ENCODE assay signal across 11 cellular contexts in genomic region chr12:7716391-7716790, GRCh38. TPM values are rescaled to one million over a fixed set of nuclear protein-coding genes. Genes with fewer than 3 reads are reported as not detected.
DNase-seq lines count a peak whose midpoint lies in the region; ATAC-seq, FAIRE-seq and TF ChIP-seq lines count a peak whose summit lies in the region.
"Had no signal": no experiment of that assay in that cellular context is flagged by ENCODE, and none has a peak within 500 bp of the region (broad histone marks: within the 10 kb centered on the region; RNA-seq: fewer than 3 reads in every experiment).

No MANE protein-coding gene starts in this region.

- H3K27ac ChIP-seq in HL-60 (replicated peaks): no peak overlapping the region
- H3K27ac ChIP-seq in RWPE1: no peak overlapping the region

- CTCF ChIA-PET in RWPE1 (lab: Yijun Ruan, JAX): interaction anchor here (0.6 to 1.6 kb wide), 4 partner anchors 84 to 106 kb away, joined by 3 to 7 read pairs (median 4); no protein-coding TSS in a partner anchor

- H3K4me3 Mint-ChIP-seq in activated CD4-positive, alpha-beta T cell treated with anti-CD3 and anti-CD28 coated beads, Interleukin-2, amount 10 ng/mL, durations not matched to agents 24 days and 14 days: no peak overlapping the region

- DNase-seq in DMS53 (lab: John Stamatoyannopoulos, UW) (peak; percentile 53), HL-60 (ENCODE audit: low read depth in 1 of 2, low spot score in 1 of 2) (peak; percentile 49 to 59), RWPE1 (ENCODE audit: low spot score) (peak; percentile 28), left lobe of liver (ENCODE audit: low spot score) (no peak), frontal cortex (ENCODE audit: low spot score in 2 of 2) (no peak)
- DNase-seq in activated CD4-positive, alpha-beta T cell treated with anti-CD3 and anti-CD28 coated beads, Interleukin-2, amount 10 ng/mL, durations not matched to agents 24 days and 14 days: no peak
- no peak for DNase-seq in activated CD4-positive, alpha-beta T cell treated with anti-CD3 and anti-CD28 coated beads for 1 hour
- DNase-seq: activated gamma-delta T cell, SHP77 had no signal

- H3K36me3 Mint-ChIP-seq in activated CD4-positive, alpha-beta T cell treated with anti-CD3 and anti-CD28 coated beads, Interleukin-2, amount 10 ng/mL, durations not matched to agents 24 days and 14 days (ENCODE audit: low read depth): no peaks in the 10 kb centered on the region

- ATAC-seq in left lobe of liver: peak; percentile 89
- no peak for ATAC-seq in GM19455 (IDR thresholded peaks at IDR 0.05; ENCODE audit: unreplicated experiment)

- intact Hi-C loops in activated CD4-positive, alpha-beta T cell treated with anti-CD3 and anti-CD28 coated beads, Interleukin-2, amount 10 ng/mL, durations not matched to agents 24 days and 14 days (cut with micrococcal nuclease): no loop called here

- no peak for TF ChIP-seq CTCF in HL-60 (IDR thresholded peaks at IDR 0.05; ENCODE audit: insufficient read depth, low read length)
- TF ChIP-seq CTCF in RWPE1 (conservative IDR thresholded peaks at IDR 0.05; ENCODE audit: low read depth): no peak

- no peak overlapping the region for H3K27ac Mint-ChIP-seq in activated CD4-positive, alpha-beta T cell treated with anti-CD3 and anti-CD28 coated beads, Interleukin-2, amount 10 ng/mL, durations not matched to agents 24 days and 14 days

- no peak for FAIRE-seq in frontal cortex (lab: Jason Lieb, UNC)
- FAIRE-seq: G401.6 had no signal

- no peaks in the 10 kb centered on the region for H3K27me3 ChIP-seq in HL-60 (ENCODE audit: insufficient read depth, poor library complexity, severe bottlenecking)

- no peaks in the 10 kb centered on the region for H3K4me1 Mint-ChIP-seq in activated CD4-positive, alpha-beta T cell treated with anti-CD3 and anti-CD28 coated beads, Interleukin-2, amount 10 ng/mL, durations not matched to agents 24 days and 14 days

- no peaks in the 10 kb centered on the region for H3K27me3 Mint-ChIP-seq in activated CD4-positive, alpha-beta T cell treated with anti-CD3 and anti-CD28 coated beads, Interleukin-2, amount 10 ng/mL, durations not matched to agents 24 days and 14 days

- POLR2A ChIA-PET in RWPE1 (lab: Yijun Ruan, JAX; ENCODE audit: low non-redundant PET): no interaction called here

- H3K9me3 Mint-ChIP-seq in activated CD4-positive, alpha-beta T cell treated with anti-CD3 and anti-CD28 coated beads, Interleukin-2, amount 10 ng/mL, durations not matched to agents 24 days and 14 days: no peaks in the 10 kb centered on the region

- H3K4me3 ChIP-seq in HL-60 (replicated peaks; ENCODE audit: insufficient read depth, low read length): no peak overlapping the region

RNA-seq across cellular contexts. Expression of gene DPPA3, which starts 5.2 kb away (rescaled TPM):
- total RNA-seq in left lobe of liver (not detected), frontal cortex (not detected)
- total RNA-seq in activated CD4-positive, alpha-beta T cell treated with anti-CD3 and anti-CD28 coated beads, Interleukin-2, amount 10 ng/mL, durations not matched to agents 24 days and 14 days: not detected in 2 replicates

RNA-seq across cellular contexts. Expression of gene GDF3, which starts 20.8 kb away (rescaled TPM):
- total RNA-seq in left lobe of liver (not detected), frontal cortex (not detected)
- not detected in 2 replicates for total RNA-seq in activated CD4-positive, alpha-beta T cell treated with anti-CD3 and anti-CD28 coated beads, Interleukin-2, amount 10 ng/mL, durations not matched to agents 24 days and 14 days

RNA-seq across cellular contexts. Expression of gene CLEC4C, which starts 30.8 kb away (rescaled TPM):
- not detected for total RNA-seq in left lobe of liver
- not detected in 2 replicates for total RNA-seq in activated CD4-positive, alpha-beta T cell treated with anti-CD3 and anti-CD28 coated beads, Interleukin-2, amount 10 ng/mL, durations not matched to agents 24 days and 14 days
- total RNA-seq in frontal cortex: not detected

RNA-seq across cellular contexts. Expression of gene NANOGNB, which starts 48.6 kb away (rescaled TPM):
- total RNA-seq in left lobe of liver (not detected), frontal cortex (not detected)
- total RNA-seq in activated CD4-positive, alpha-beta T cell treated with anti-CD3 and anti-CD28 coated beads, Interleukin-2, amount 10 ng/mL, durations not matched to agents 24 days and 14 days: not detected in 2 replicates

RNA-seq across cellular contexts. Expression of gene APOBEC1, which starts 50.7 kb away (rescaled TPM):
- not detected for total RNA-seq in left lobe of liver
- total RNA-seq in activated CD4-positive, alpha-beta T cell treated with anti-CD3 and anti-CD28 coated beads, Interleukin-2, amount 10 ng/mL, durations not matched to agents 24 days and 14 days: not detected in 2 replicates
- not detected for total RNA-seq in frontal cortex

Comparison
In these comparisons a context has a peak if more than half of its experiments do, and no peak if none do; other contexts are left out.
1. DNase-seq: peak in DMS53 (single experiment), HL-60 (2 of 2) and RWPE1 (single experiment); none in left lobe of liver (single experiment), activated CD4-positive, alpha-beta T cell treated with anti-CD3 and anti-CD28 coated beads, Interleukin-2, amount 10 ng/mL, durations not matched to agents 24 days and 14 days (single experiment), frontal cortex (0 of 2) and activated CD4-positive, alpha-beta T cell treated with anti-CD3 and anti-CD28 coated beads for 1 hour (single experiment).